Comparison of ENCODE assay signal across 22 cellular contexts in the genomic region with DNA sequence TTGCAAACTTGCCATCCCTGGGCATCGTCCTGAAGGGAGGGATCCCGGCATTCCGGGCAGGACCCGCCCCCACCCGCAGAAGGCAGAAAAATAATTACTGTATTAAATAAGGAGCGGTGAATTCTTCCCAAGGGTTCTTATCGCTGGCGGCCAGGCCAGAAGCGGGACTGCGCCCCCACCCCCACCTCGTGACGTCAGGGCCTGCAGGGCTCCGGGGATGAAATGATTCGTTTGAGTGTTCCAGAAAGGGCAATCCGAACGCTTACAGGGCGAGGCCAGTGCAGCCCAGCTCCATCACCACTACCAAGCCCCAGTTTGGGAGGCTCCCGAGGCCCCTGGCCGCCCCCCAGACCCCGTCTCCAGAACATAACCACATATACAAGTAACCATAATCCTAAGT. TPM values are rescaled to one million over a fixed set of nuclear protein-coding genes. Genes with fewer than 3 reads are reported as not detected.
DNase-seq lines count a peak whose midpoint lies in the region; ATAC-seq and TF ChIP-seq lines count a peak whose summit lies in the region.
"Had no signal": no experiment of that assay in that cellular context is flagged by ENCODE, and none has a peak within 500 bp of the region (broad histone marks: within the 10 kb centered on the region; RNA-seq: fewer than 3 reads in every experiment).

No MANE protein-coding gene starts in this region.

- H3K4me1 ChIP-seq in OCI-LY7 (ENCODE audit: insufficient read depth, low read length, poor library complexity, severe bottlenecking): peaks cover 48% of the 10 kb centered on the region
- H3K4me1 ChIP-seq: adrenal gland had no signal

- H3K36me3 ChIP-seq in OCI-LY7 (ENCODE audit: insufficient read depth, low read length): no peaks in the 10 kb centered on the region
- H3K36me3 ChIP-seq: adrenal gland, MG63 had no signal

- H3K27ac ChIP-seq in OCI-LY7 (ENCODE audit: low read depth, low read length, poor library complexity, severe bottlenecking): no peak overlapping the region
- peak overlapping the region; percentile 66 to 100 (median 93) for H3K27ac ChIP-seq in dorsolateral prefrontal cortex
- peak overlapping the region; percentile 86 for H3K27ac ChIP-seq in temporal lobe (ENCODE audit: low read depth, low read length)
- H3K27ac ChIP-seq: adrenal gland, VCaP had no signal

- no TSS peak for BruUV-seq in OCI-LY7 (replicated peaks; lab: Mats Ljungman, UMichigan)

- no peak overlapping the region for H2AFZ ChIP-seq in OCI-LY7 (ENCODE audit: low read length)

- POLR2A ChIA-PET in OCI-LY7 (lab: Charles Lee): no interaction called here

- CTCF ChIA-PET in OCI-LY7 (lab: Charles Lee; ENCODE audit: unreplicated experiment): no interaction called here

- H3K79me2 ChIP-seq in OCI-LY7 (ENCODE audit: insufficient read depth, low read depth, low read length): peaks cover 40% of the 10 kb centered on the region

- no peak for DNase-seq in OCI-LY7 (ENCODE audit: low spot score)
- DNase-seq in dorsolateral prefrontal cortex: no peak
- DNase-seq in midbrain (lab: John Stamatoyannopoulos, UW): peak; percentile 72
- no peak for DNase-seq in SHP77 (lab: John Stamatoyannopoulos, UW)
- DNase-seq: activated CD4-positive, alpha-beta T cell treated with anti-CD3 and anti-CD28 coated beads, Interleukin-2, amount 50 U/mL, for 48 hours; activated gamma-delta T cell; adrenal gland; AML-193; effector memory CD4-positive, alpha-beta T cell; IMR-90; mammary epithelial cell; MG63; naive thymus-derived CD8-positive, alpha-beta T cell; NCI-H1694; NCI-H226; stimulated activated CD4-positive, alpha-beta T cell treated with anti-CD3 and anti-CD28 coated beads, Interleukin-12 subunit alpha, Interleukin-12 subunit beta, amount 100 ng/mL, for 4 hours; T-helper 17 cell had no signal

- H4K20me1 ChIP-seq in OCI-LY7 (ENCODE audit: insufficient read depth, low read length): no peaks in the 10 kb centered on the region

- peak overlapping the region; percentile 94; the same call in 1 of the 2 replicates for H3K4me2 ChIP-seq in OCI-LY7 (ENCODE audit: low read length)

- H3K4me3 ChIP-seq in OCI-LY7 (ENCODE audit: low read depth, low read length, poor library complexity, severe bottlenecking): no peak overlapping the region
- peak overlapping the region; percentile 26 to 93 (median 66) for H3K4me3 ChIP-seq in dorsolateral prefrontal cortex
- H3K4me3 ChIP-seq: adrenal gland, MG63 had no signal

- TF ChIP-seq CTCF in OCI-LY7 (conservative IDR thresholded peaks at IDR 0.05; ENCODE audit: low read length) (no peak), dorsolateral prefrontal cortex (IDR thresholded peaks at IDR 0.05 in 54 of 56, conservative IDR thresholded peaks at IDR 0.05 in 2 of 56; ENCODE audit: low read depth in 1 of 56, partially characterized antibody in 56 of 56) (no peak)

- H3K9me3 ChIP-seq in OCI-LY7 (ENCODE audit: low read length): no peaks in the 10 kb centered on the region
- H3K9me3 ChIP-seq: adrenal gland, MG63 had no signal

- ATAC-seq in GM21390 (IDR thresholded peaks at IDR 0.05; ENCODE audit: unreplicated experiment) (no peak), GM21526 (IDR thresholded peaks at IDR 0.05; ENCODE audit: low FRiP score, unreplicated experiment) (no peak)
- ATAC-seq: naive thymus-derived CD8-positive, alpha-beta T cell; Panc1; T-helper 17 cell had no signal

- H3K27me3 ChIP-seq in dorsolateral prefrontal cortex: peaks cover 0 to 100% (median 67%) of the 10 kb centered on the region in 45 donors

- intact Hi-C loops in OCI-LY7 (cut with micrococcal nuclease; ENCODE audit: unreplicated experiment): no loop called here
- intact Hi-C loops in dorsolateral prefrontal cortex (cut with DNase I): loop anchor here in 1 of 2 donors (10.0 kb wide), 1 partner anchor 785 kb away; no protein-coding TSS in a partner anchor

- no peaks in the 10 kb centered on the region for H3K9me2 ChIP-seq in OCI-LY7 (ENCODE audit: insufficient read depth, low read length)

RNA-seq across cellular contexts. Expression of gene SOX2, which starts 8.6 kb away (rescaled TPM):
- 33.5 and 36.3 TPM in 2 replicates for total RNA-seq in OCI-LY7 (2014; rRNA removed; shearing (Covaris generic))
- total RNA-seq in OCI-LY7 (2022) (11.3 and 11.5 TPM in 2 replicates), dorsolateral prefrontal cortex (100 to 1,000 TPM in 10 of 120 experiments, 10 to 100 TPM in 110; 34.2 to 159 (median 72.8) TPM), temporal lobe (72.0 TPM)
- total RNA-seq: IMR-90; mammary epithelial cell; naive thymus-derived CD8-positive, alpha-beta T cell; T-helper 17 cell had no signal
